Comparison of ENCODE assay signal across 1 cellular context in the genomic region with DNA sequence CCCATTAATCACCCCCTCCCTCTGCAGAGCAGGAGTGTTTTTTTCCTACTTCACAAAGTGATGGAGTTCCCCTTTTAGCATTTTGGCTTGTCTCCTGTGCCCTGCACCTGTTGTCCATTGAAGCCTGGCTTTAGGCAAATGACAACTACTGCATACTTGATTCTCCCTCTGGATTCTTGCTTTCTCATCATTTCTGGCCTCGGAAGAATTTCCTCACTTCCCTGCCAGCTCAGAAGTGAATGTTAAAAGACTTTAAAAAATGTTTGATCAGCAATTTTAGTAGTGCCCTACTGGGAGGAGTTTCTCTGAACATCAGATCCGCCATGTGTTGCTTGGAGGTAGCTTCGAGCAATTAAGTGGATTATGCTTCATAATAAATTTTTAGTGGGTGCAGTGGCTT.
A peak's percentile ranks its signal among the peaks of the same experiment; 100 is the strongest.
TF ChIP-seq lines count a peak whose summit lies in the region.

No MANE protein-coding gene starts in this region.

TF ChIP-seq in HepG2, 621 proteins besides CTCF, POLR2A, EP300 and RAD21:
- no peak for TF ChIP-seq ZFYVE20 (CRISPR knock-in tag; IDR thresholded peaks at IDR 0.05; ENCODE audit: borderline replicate concordance, low read depth)
- TF ChIP-seq FOXJ3 (CRISPR knock-in tag; IDR thresholded peaks at IDR 0.05; ENCODE audit: borderline replicate concordance) = no peak
- TF ChIP-seq MAFK (conservative IDR thresholded peaks at IDR 0.05 in 1 of 2, IDR thresholded peaks at IDR 0.05 in 1 of 2; ENCODE audit: low read length in 2 of 2) = peak; percentile 96 to 97
- TF ChIP-seq, protein P1, sequence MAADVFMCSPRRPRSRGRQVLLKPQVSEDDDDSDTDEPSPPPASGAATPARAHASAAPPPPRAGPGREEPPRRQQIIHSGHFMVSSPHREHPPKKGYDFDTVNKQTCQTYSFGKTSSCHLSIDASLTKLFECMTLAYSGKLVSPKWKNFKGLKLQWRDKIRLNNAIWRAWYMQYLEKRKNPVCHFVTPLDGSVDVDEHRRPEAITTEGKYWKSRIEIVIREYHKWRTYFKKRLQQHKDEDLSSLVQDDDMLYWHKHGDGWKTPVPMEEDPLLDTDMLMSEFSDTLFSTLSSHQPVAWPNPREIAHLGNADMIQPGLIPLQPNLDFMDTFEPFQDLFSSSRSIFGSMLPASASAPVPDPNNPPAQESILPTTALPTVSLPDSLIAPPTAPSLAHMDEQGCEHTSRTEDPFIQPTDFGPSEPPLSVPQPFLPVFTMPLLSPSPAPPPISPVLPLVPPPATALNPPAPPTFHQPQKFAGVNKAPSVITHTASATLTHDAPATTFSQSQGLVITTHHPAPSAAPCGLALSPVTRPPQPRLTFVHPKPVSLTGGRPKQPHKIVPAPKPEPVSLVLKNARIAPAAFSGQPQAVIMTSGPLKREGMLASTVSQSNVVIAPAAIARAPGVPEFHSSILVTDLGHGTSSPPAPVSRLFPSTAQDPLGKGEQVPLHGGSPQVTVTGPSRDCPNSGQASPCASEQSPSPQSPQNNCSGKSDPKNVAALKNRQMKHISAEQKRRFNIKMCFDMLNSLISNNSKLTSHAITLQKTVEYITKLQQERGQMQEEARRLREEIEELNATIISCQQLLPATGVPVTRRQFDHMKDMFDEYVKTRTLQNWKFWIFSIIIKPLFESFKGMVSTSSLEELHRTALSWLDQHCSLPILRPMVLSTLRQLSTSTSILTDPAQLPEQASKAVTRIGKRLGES (CRISPR knock-in tag; IDR thresholded peaks at IDR 0.05; ENCODE audit: borderline replicate concordance) = no peak
- TF ChIP-seq MAFF (IDR thresholded peaks at IDR 0.05; ENCODE audit: low read depth, low read length) = peak; percentile 96
- no peak for TF ChIP-seq NFRKB (IDR thresholded peaks at IDR 0.05)
- no peak for TF ChIP-seq ZNF274 (CRISPR knock-in tag; IDR thresholded peaks at IDR 0.05)
- no peak for TF ChIP-seq IRX3 (CRISPR knock-in tag; IDR thresholded peaks at IDR 0.05; ENCODE audit: borderline replicate concordance, low read depth)
- no peak for TF ChIP-seq ZMYM3 (CRISPR knock-in tag; IDR thresholded peaks at IDR 0.05)
- TF ChIP-seq ZNF335 (CRISPR knock-in tag; IDR thresholded peaks at IDR 0.05) = no peak
- TF ChIP-seq TEAD3 (CRISPR knock-in tag; optimal IDR thresholded peaks at IDR 0.05; ENCODE audit: borderline replicate concordance) = no peak
